Comparison of ENCODE assay signal across 27 cellular contexts in the genomic region with DNA sequence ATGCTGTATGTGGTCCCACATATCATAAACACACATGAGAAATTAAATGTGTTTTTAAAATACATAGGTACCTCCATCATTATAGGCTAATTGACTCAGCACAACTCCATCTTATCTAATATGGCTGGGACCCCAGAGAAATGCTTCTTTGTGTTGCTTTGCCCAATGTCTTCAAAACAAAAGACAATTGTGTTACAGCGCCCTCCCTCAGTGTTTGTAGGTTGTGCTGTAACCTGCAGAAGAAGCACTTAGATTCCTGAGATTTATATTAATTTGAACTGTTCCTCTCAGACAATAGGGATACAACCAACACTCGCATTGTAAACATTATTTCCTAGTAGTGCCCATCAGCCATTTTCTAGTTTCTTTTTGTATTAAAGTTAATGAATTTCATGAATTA.
"Had no signal": no experiment of that assay in that cellular context is flagged by ENCODE, and none has a peak within 500 bp of the region (broad histone marks: within the 10 kb centered on the region; RNA-seq: fewer than 3 reads in every experiment).

No MANE protein-coding gene starts in this region.

- H3K4me3 ChIP-seq: left ventricle myocardium inferior, lung, pancreas, prostate gland, sigmoid colon, tibial nerve, uterus had no signal

- H3K9me3 ChIP-seq: left ventricle myocardium inferior, pancreas, prostate gland, sigmoid colon, tibial nerve, uterus had no signal

- H3K4me1 Mint-ChIP-seq: memory B cell; naive B cell; natural killer cell; nephron progenitor cell; stimulated activated memory B cell treated with anti-CD40 and anti-IgM and Interleukin-4, amounts not matched to agents 10 μg/mL and 1 μg/mL and 100 μg/mL, for 72 hours; stimulated activated naive CD8-positive, alpha-beta T cell treated with anti-CD3 and anti-CD28 coated beads, Interleukin-15, amount 100 ng/mL, for 72 hours had no signal

- H3K36me3 Mint-ChIP-seq: memory B cell; naive B cell; natural killer cell; stimulated activated memory B cell treated with anti-CD40 and anti-IgM and Interleukin-4, amounts not matched to agents 10 μg/mL and 1 μg/mL and 100 μg/mL, for 72 hours; type B pancreatic cell had no signal

- H3K9me3 Mint-ChIP-seq: naive B cell; nephron progenitor cell; stimulated activated memory B cell treated with anti-CD40 and anti-IgM and Interleukin-4, amounts not matched to agents 10 μg/mL and 1 μg/mL and 100 μg/mL, for 72 hours; stimulated activated naive CD8-positive, alpha-beta T cell treated with anti-CD3 and anti-CD28 coated beads, Interleukin-15, amount 100 ng/mL, for 72 hours; type B pancreatic cell had no signal

- H3K27ac Mint-ChIP-seq: memory B cell; naive B cell; natural killer cell; nephron progenitor cell; stimulated activated memory B cell treated with anti-CD40 and anti-IgM and Interleukin-4, amounts not matched to agents 10 μg/mL and 1 μg/mL and 100 μg/mL, for 72 hours; stimulated activated naive CD8-positive, alpha-beta T cell treated with anti-CD3 and anti-CD28 coated beads, Interleukin-15, amount 100 ng/mL, for 72 hours; type B pancreatic cell had no signal

- H3K27ac ChIP-seq: left ventricle myocardium inferior, pancreas, prostate gland, sigmoid colon, tibial nerve, uterus had no signal

- H3K36me3 ChIP-seq: left ventricle myocardium inferior, pancreas, prostate gland, sigmoid colon, tibial nerve, uterus had no signal

- H3K4me1 ChIP-seq: left ventricle myocardium inferior, pancreas, prostate gland, sigmoid colon, tibial nerve, uterus had no signal

- H3K27me3 ChIP-seq: sigmoid colon, tibial nerve, uterus had no signal

- ATAC-seq: natural killer cell; pancreas; right cardiac atrium; stimulated activated memory B cell treated with anti-CD40 and anti-IgM and Interleukin-4, amounts not matched to agents 10 μg/mL and 1 μg/mL and 100 μg/mL, for 72 hours; stimulated activated naive CD8-positive, alpha-beta T cell treated with anti-CD3 and anti-CD28 coated beads, Interleukin-15, amount 100 ng/mL, for 72 hours had no signal

- H3K27me3 Mint-ChIP-seq: memory B cell; naive B cell; stimulated activated memory B cell treated with anti-CD40 and anti-IgM and Interleukin-4, amounts not matched to agents 10 μg/mL and 1 μg/mL and 100 μg/mL, for 72 hours; stimulated activated naive CD8-positive, alpha-beta T cell treated with anti-CD3 and anti-CD28 coated beads, Interleukin-15, amount 100 ng/mL, for 72 hours had no signal

- DNase-seq: hypothalamus; islet precursor cell; left ventricle myocardium inferior; naive B cell; natural killer cell; nephron progenitor cell; nucleus accumbens; pancreas; posterior cingulate gyrus; retina; right cardiac atrium; sigmoid colon; small intestine; stimulated activated CD4-positive, alpha-beta T cell treated with anti-CD3 and anti-CD28 coated beads, Interleukin-1b, Interleukin-23, amount 100 ng/mL, for 48 hours; stimulated activated CD4-positive, alpha-beta T cell treated with anti-CD3 and anti-CD28 coated beads, Interleukin-2, amount 100 ng/mL, for 48 hours; stimulated activated CD4-positive, alpha-beta T cell treated with anti-CD3 and anti-CD28 coated beads, Interleukin-4, amount 100 ng/mL, for 4 hours; stimulated activated CD8-positive, alpha-beta memory T cell treated with anti-CD3 and anti-CD28 coated beads, Interleukin-4, amount 100 ng/mL, for 48 hours; stimulated activated naive CD4-positive, alpha-beta T cell treated with Interleukin-2 at 50 U/mL for 16 hours; stimulated activated naive CD8-positive, alpha-beta T cell treated with anti-CD3 and anti-CD28 coated beads, Interleukin-15, amount 100 ng/mL, for 72 hours; substantia nigra; uterus had no signal

- H3K4me3 Mint-ChIP-seq: memory B cell; naive B cell; natural killer cell; nephron progenitor cell; stimulated activated memory B cell treated with anti-CD40 and anti-IgM and Interleukin-4, amounts not matched to agents 10 μg/mL and 1 μg/mL and 100 μg/mL, for 72 hours; stimulated activated naive CD8-positive, alpha-beta T cell treated with anti-CD3 and anti-CD28 coated beads, Interleukin-15, amount 100 ng/mL, for 72 hours; type B pancreatic cell had no signal
